ENCODE assay signal across 2 cellular contexts in the genomic region with DNA sequence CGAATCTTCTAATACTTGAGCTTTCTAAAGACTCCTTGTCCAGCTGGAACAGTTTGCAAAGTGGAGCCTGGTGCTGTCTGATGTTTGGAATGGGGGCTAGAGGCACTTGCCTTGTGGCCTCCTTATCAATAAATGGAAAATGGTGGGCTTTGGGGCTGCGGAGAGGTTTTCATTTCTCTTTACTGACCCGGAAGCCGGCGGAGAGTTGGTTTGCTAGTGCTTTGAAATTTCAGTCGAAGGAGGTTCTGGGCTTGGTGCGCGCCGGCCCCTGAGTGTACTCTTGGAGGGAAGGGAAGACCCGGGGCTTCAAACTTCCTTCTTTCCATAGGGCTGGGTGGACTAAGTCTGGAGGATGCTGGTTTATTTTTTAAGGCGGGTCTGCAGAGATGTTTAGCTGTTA.
TF ChIP-seq lines count a peak whose summit lies in the region.

No MANE protein-coding gene starts in this region.

TF ChIP-seq in HEK293, 187 proteins besides CTCF, POLR2A, EP300 and RAD21:
- no peak for TF ChIP-seq ZFHX2 (tag by site-specific recombination; conservative IDR thresholded peaks at IDR 0.05)
- no peak for TF ChIP-seq ZEB2 (tag by site-specific recombination; IDR thresholded peaks at IDR 0.05)
- TF ChIP-seq ATF2 (tag by site-specific recombination; IDR thresholded peaks at IDR 0.05; ENCODE audit: low read depth) = no peak
- TF ChIP-seq, protein P1, sequence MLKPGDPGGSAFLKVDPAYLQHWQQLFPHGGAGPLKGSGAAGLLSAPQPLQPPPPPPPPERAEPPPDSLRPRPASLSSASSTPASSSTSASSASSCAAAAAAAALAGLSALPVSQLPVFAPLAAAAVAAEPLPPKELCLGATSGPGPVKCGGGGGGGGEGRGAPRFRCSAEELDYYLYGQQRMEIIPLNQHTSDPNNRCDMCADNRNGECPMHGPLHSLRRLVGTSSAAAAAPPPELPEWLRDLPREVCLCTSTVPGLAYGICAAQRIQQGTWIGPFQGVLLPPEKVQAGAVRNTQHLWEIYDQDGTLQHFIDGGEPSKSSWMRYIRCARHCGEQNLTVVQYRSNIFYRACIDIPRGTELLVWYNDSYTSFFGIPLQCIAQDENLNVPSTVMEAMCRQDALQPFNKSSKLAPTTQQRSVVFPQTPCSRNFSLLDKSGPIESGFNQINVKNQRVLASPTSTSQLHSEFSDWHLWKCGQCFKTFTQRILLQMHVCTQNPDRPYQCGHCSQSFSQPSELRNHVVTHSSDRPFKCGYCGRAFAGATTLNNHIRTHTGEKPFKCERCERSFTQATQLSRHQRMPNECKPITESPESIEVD (tag by site-specific recombination; IDR thresholded peaks at IDR 0.05) = no peak
- no peak for TF ChIP-seq ZNF2 (tag by site-specific recombination; IDR thresholded peaks at IDR 0.05)
- no peak for TF ChIP-seq ZNF23 (tag by site-specific recombination; IDR thresholded peaks at IDR 0.05; ENCODE audit: borderline replicate concordance)
- TF ChIP-seq ZNF335 (tag by site-specific recombination; conservative IDR thresholded peaks at IDR 0.05) = peak; percentile 12; the same call in 1 of the 2 replicates

TF ChIP-seq in HepG2, 621 proteins besides CTCF, POLR2A, EP300 and RAD21:
- no peak for TF ChIP-seq NONO (IDR thresholded peaks at IDR 0.05)
- TF ChIP-seq NONO (CRISPR knock-in tag; conservative IDR thresholded peaks at IDR 0.05) = no peak
- TF ChIP-seq PRPF4 (IDR thresholded peaks at IDR 0.05; ENCODE audit: low read depth, low read length, poor library complexity, severe bottlenecking) = no peak
- no peak for TF ChIP-seq DBP (CRISPR knock-in tag; IDR thresholded peaks at IDR 0.05; ENCODE audit: not compliant biosample characterization)
- 0 out of 2 replicates have a peak, but pooled peaks have one; percentile 16 for TF ChIP-seq MYNN (CRISPR knock-in tag; IDR thresholded peaks at IDR 0.05; ENCODE audit: low read depth)
- TF ChIP-seq ZNF878 (CRISPR knock-in tag; IDR thresholded peaks at IDR 0.05) = peak; percentile 4; the same call in 1 of the 2 replicates
- TF ChIP-seq NAIF1 (CRISPR knock-in tag; IDR thresholded peaks at IDR 0.05; ENCODE audit: borderline replicate concordance) = no peak
- 0 out of 2 replicates have a peak, but pooled peaks have one; percentile 15 for TF ChIP-seq ZSCAN30 (CRISPR knock-in tag; IDR thresholded peaks at IDR 0.05)
